Comparison of ENCODE assay signal across 11 cellular contexts in genomic region chr18:34738173-34738894, GRCh38. TPM values are rescaled to one million over a fixed set of nuclear protein-coding genes. Genes with fewer than 3 reads are reported as not detected.
A peak's percentile ranks its signal among the peaks of the same experiment; 100 is the strongest.
DNase-seq lines count a peak whose midpoint lies in the region; ATAC-seq and TF ChIP-seq lines count a peak whose summit lies in the region.
"Had no signal": no experiment of that assay in that cellular context is flagged by ENCODE, and none has a peak within 500 bp of the region (broad histone marks: within the 10 kb centered on the region; RNA-seq: fewer than 3 reads in every experiment).

No MANE protein-coding gene starts in this region.

- H3K36me3 Mint-ChIP-seq in osteocyte (ENCODE audit: unreplicated experiment), result no peaks in the 10 kb centered on the region
- H3K36me3 Mint-ChIP-seq: memory B cell had no signal

- H3K27me3 ChIP-seq in SJCRH30, result no peaks in the 10 kb centered on the region

- H3K9me3 Mint-ChIP-seq in osteocyte (ENCODE audit: unreplicated experiment), result no peaks in the 10 kb centered on the region
- H3K9me3 Mint-ChIP-seq: memory B cell had no signal

- TF ChIP-seq CTCF in fibroblast of the aortic adventitia (IDR thresholded peaks at IDR 0.05; ENCODE audit: insufficient read depth, low read length) (no peak), osteocyte (IDR thresholded peaks at IDR 0.05) (no peak)

- no peaks in the 10 kb centered on the region for H3K9me3 ChIP-seq in SJCRH30 (replicated peaks)

- H3K27ac ChIP-seq in SJCRH30, result peak overlapping the region; percentile 8; the same call in 1 of the 2 replicates

- H3K36me3 ChIP-seq in SJCRH30, result no peaks in the 10 kb centered on the region

- H3K4me1 Mint-ChIP-seq in osteocyte (ENCODE audit: unreplicated experiment), result peaks cover 23% of the 10 kb centered on the region
- H3K4me1 Mint-ChIP-seq: memory B cell had no signal

- peak overlapping the region; percentile 72 for H3K27ac Mint-ChIP-seq in osteocyte (ENCODE audit: unreplicated experiment)
- H3K27ac Mint-ChIP-seq: memory B cell had no signal

- no peaks in the 10 kb centered on the region for H3K27me3 Mint-ChIP-seq in osteocyte (ENCODE audit: unreplicated experiment)

- peak overlapping the region; percentile 39 for H3K4me3 Mint-ChIP-seq in osteocyte (ENCODE audit: unreplicated experiment)
- H3K4me3 Mint-ChIP-seq: memory B cell had no signal

- no peak overlapping the region; the same call in 1 of the 2 replicates for H3K4me3 ChIP-seq in SJCRH30
- H3K4me3 ChIP-seq in fibroblast of the aortic adventitia (ENCODE audit: low read depth, low read length), result no peak overlapping the region

- peak; percentile 1 for DNase-seq in ELR (ENCODE audit: low read depth)
- peak; percentile 20 to 26 for DNase-seq in SJCRH30
- peak; percentile 22 for DNase-seq in fibroblast of the aortic adventitia (ENCODE audit: low read depth)
- no peak for DNase-seq in osteocyte (ENCODE audit: extremely low spot score, unreplicated experiment)
- no peak for DNase-seq in SW 1271 (lab: John Stamatoyannopoulos, UW)
- DNase-seq: stimulated activated CD4-positive, alpha-beta T cell treated with anti-CD3 and anti-CD28 coated beads, Interleukin-12 subunit alpha, Interleukin-12 subunit beta, amount 100 ng/mL, for 4 hours; stimulated activated naive CD4-positive, alpha-beta T cell treated with Interleukin-2 at 50 U/mL for 16 hours had no signal

- peaks cover 9% of the 10 kb centered on the region; the same call in 1 of the 2 replicates for H3K4me1 ChIP-seq in SJCRH30

- no peak for ATAC-seq in GM18858 (IDR thresholded peaks at IDR 0.05; ENCODE audit: unreplicated experiment)
- ATAC-seq in GM19463 (IDR thresholded peaks at IDR 0.05; ENCODE audit: unreplicated experiment), result no peak
- ATAC-seq in GM21619 (IDR thresholded peaks at IDR 0.05; ENCODE audit: unreplicated experiment), result no peak

RNA-seq across cellular contexts. Expression of gene DTNA, which starts 28.2 kb away (rescaled TPM):
- 11.9 and 12.4 TPM in 2 replicates for total RNA-seq in SJCRH30 (2014; rRNA removed; shearing (Covaris generic))
- total RNA-seq in fibroblast of the aortic adventitia (ENCODE audit: low replicate concordance) (22.0 and 34.3 TPM in 2 replicates), osteocyte (6.2 and 7.1 TPM in 2 replicates)

Comparison
In these comparisons a context has a peak if more than half of its experiments do, and no peak if none do; other contexts are left out.
1. DNase-seq: peak in ELR (single experiment), SJCRH30 (2 of 2) and fibroblast of the aortic adventitia (single experiment); none in osteocyte (single experiment) and SW 1271 (0 of 2).